Comparison of ENCODE assay signal across 18 cellular contexts in genomic region chr2:15553519-15553918, GRCh38. TPM values are rescaled to one million over a fixed set of nuclear protein-coding genes. Genes with fewer than 3 reads are reported as not detected.
DNase-seq lines count a peak whose midpoint lies in the region; ATAC-seq, FAIRE-seq and TF ChIP-seq lines count a peak whose summit lies in the region.
"Had no signal": no experiment of that assay in that cellular context is flagged by ENCODE, and none has a peak within 500 bp of the region (broad histone marks: within the 10 kb centered on the region; RNA-seq: fewer than 3 reads in every experiment).

No MANE protein-coding gene starts in this region.

- H3K9ac ChIP-seq in HepG2 (ENCODE audit: insufficient read depth, low read depth, low read length) (no peak overlapping the region), K562 (ENCODE audit: insufficient read depth in 1 of 2, low read depth in 2 of 2, low read length in 2 of 2) (peak overlapping the region; percentile 32 to 76; a peak in 2 of 4 replicates)
- H3K9ac ChIP-seq: BLaER1 had no signal

- WGBS in HepG2 (ENCODE audit: low lambda C conversion rate) = 95% methylated on average over 1 of the region's 1 CpG
- WGBS in right lobe of liver (ENCODE audit: insufficient coverage, low coverage, low lambda C conversion rate, missing lambda C conversion rate) = 86% methylated on average over 1 of the region's 1 CpG
- WGBS in K562 (ENCODE audit: insufficient coverage, low coverage, missing lambda C conversion rate) = no CpG with 5 or more reads among the region's 1 CpG

- CTCF ChIA-PET in HepG2 (lab: Yijun Ruan, JAX; ENCODE audit: low intra/inter-chr PET ratio, low total read pairs) (no interaction called here), K562 (lab: Yijun Ruan, JAX; ENCODE audit: low intra/inter-chr PET ratio) (no interaction called here)

- H4K20me1 ChIP-seq in HepG2 (ENCODE audit: insufficient read depth, low read length) (no peaks in the 10 kb centered on the region), K562 (replicated peaks; ENCODE audit: control insufficient read depth, insufficient read depth, low read length) (no peaks in the 10 kb centered on the region)
- H4K20me1 ChIP-seq: BLaER1 had no signal

- no peak for TF ChIP-seq POLR2A in HepG2 (IDR thresholded peaks at IDR 0.05; ENCODE audit: insufficient read depth in 1 of 2, low read depth in 2 of 2, low read length in 2 of 2)
- no peak for TF ChIP-seq POLR2A in right lobe of liver (IDR thresholded peaks at IDR 0.05)
- TF ChIP-seq POLR2A in K562 (conservative IDR thresholded peaks at IDR 0.05) = no peak

- H3K4me1 ChIP-seq in HepG2 (ENCODE audit: insufficient read depth, low read length) (peaks cover 12% of the 10 kb centered on the region), right lobe of liver (no peaks in the 10 kb centered on the region), K562 (replicated peaks in 1 of 2; ENCODE audit: control insufficient read depth in 2 of 2, insufficient read depth in 2 of 2, low read length in 2 of 2) (peaks cover 12 to 32% of the 10 kb centered on the region in 2 experiments), ascending aorta (no peaks in the 10 kb centered on the region)

- TF ChIP-seq EP300 in HepG2 (IDR thresholded peaks at IDR 0.05; ENCODE audit: low read depth in 2 of 2, low read length in 2 of 2) (no peak), HepG2 (CRISPR knock-in tag; IDR thresholded peaks at IDR 0.05; ENCODE audit: borderline replicate concordance) (no peak), K562 (IDR thresholded peaks at IDR 0.05; ENCODE audit: low read length) (0 out of 2 replicates have a peak, but pooled peaks have one; percentile 23)

- TF ChIP-seq CTCF in HepG2 (CRISPR knock-in tag; IDR thresholded peaks at IDR 0.05) = no peak
- TF ChIP-seq CTCF in right lobe of liver (IDR thresholded peaks at IDR 0.05) = no peak
- no peak for TF ChIP-seq CTCF in K562 (IDR thresholded peaks at IDR 0.05 in 2 of 3, conservative IDR thresholded peaks at IDR 0.05 in 1 of 3; ENCODE audit: insufficient read depth in 2 of 3, low read depth in 1 of 3, low read length in 3 of 3)
- TF ChIP-seq CTCF in mesothelial cell of epicardium (IDR thresholded peaks at IDR 0.05; ENCODE audit: unreplicated experiment) = no peak
- TF ChIP-seq CTCF in ascending aorta (IDR thresholded peaks at IDR 0.05) = no peak

- POLR2A ChIA-PET in HepG2 (lab: Yijun Ruan, JAX) (no interaction called here), K562 (lab: Yijun Ruan, JAX) (interaction anchor here (0.6 to 2.7 kb wide), 7 partner anchors 8 to 524 kb away, joined by 3 to 13 read pairs (median 4); partner anchors contain the start of gene NBAS)

- H3K4me2 ChIP-seq in HepG2 (ENCODE audit: low read depth, low read length) = no peak overlapping the region
- H3K4me2 ChIP-seq in K562 (ENCODE audit: insufficient read depth, low read length) = peak overlapping the region; percentile 78; the same call in 1 of the 2 replicates
- H3K4me2 ChIP-seq: BLaER1 had no signal

- H2AFZ ChIP-seq in HepG2 (ENCODE audit: low read length) (no peak overlapping the region), K562 (ENCODE audit: low read depth, low read length) (no peak overlapping the region)

- H3K4me1 Mint-ChIP-seq in mesothelial cell of epicardium = peaks cover 3% of the 10 kb centered on the region
- H3K4me1 Mint-ChIP-seq: CD14-positive monocyte, H9 had no signal

- H3K27me3 ChIP-seq in HepG2 (ENCODE audit: control insufficient read depth in 1 of 2, insufficient read depth in 2 of 2, low read length in 2 of 2) (no peaks in the 10 kb centered on the region), right lobe of liver (no peaks in the 10 kb centered on the region), K562 (ENCODE audit: control insufficient read depth in 2 of 2, insufficient read depth in 2 of 2, low read length in 2 of 2) (no peaks in the 10 kb centered on the region), ascending aorta (no peaks in the 10 kb centered on the region)
- H3K27me3 ChIP-seq: BLaER1 had no signal

- no peaks in the 10 kb centered on the region for H3K9me3 Mint-ChIP-seq in mesothelial cell of epicardium
- H3K9me3 Mint-ChIP-seq: CD14-positive monocyte; CD4-positive, alpha-beta memory T cell; H9; IgD-negative memory B cell had no signal

- H3K9me3 ChIP-seq in HepG2 (ENCODE audit: low read length) (no peaks in the 10 kb centered on the region), right lobe of liver (no peaks in the 10 kb centered on the region), K562 (replicated peaks; ENCODE audit: control insufficient read depth, insufficient read depth, low read depth, low read length) (no peaks in the 10 kb centered on the region), ascending aorta (no peaks in the 10 kb centered on the region)
- H3K9me3 ChIP-seq: BLaER1 had no signal

- H3K27me3 Mint-ChIP-seq in mesothelial cell of epicardium (ENCODE audit: low read depth) = no peaks in the 10 kb centered on the region
- H3K27me3 Mint-ChIP-seq: CD4-positive, alpha-beta memory T cell; IgD-negative memory B cell had no signal

- no TSS peak for BruUV-seq in HepG2 (replicated peaks; lab: Mats Ljungman, UMichigan)
- BruUV-seq in K562 (replicated peaks; lab: Mats Ljungman, UMichigan) = no TSS peak

- peak overlapping the region; percentile 79 for H3K27ac Mint-ChIP-seq in mesothelial cell of epicardium
- H3K27ac Mint-ChIP-seq: H9, IgD-negative memory B cell had no signal

- in situ Hi-C loops in HepG2 (cut with HindIII; ENCODE audit: extremely low pct_ligation_motif_present, low pct_unique_long_range_greater_than_20kb) = no loop called here
- in situ Hi-C loops in K562 (cut with MboI) = no loop called here

- H3K9me1 ChIP-seq in K562 (ENCODE audit: control insufficient read depth, insufficient read depth, low read length) = no peaks in the 10 kb centered on the region

- no peak for TF ChIP-seq RAD21 in HepG2 (CRISPR knock-in tag; IDR thresholded peaks at IDR 0.05)
- TF ChIP-seq RAD21 in K562 (CRISPR knock-in tag; conservative IDR thresholded peaks at IDR 0.05 in 1 of 2, IDR thresholded peaks at IDR 0.05 in 1 of 2) = no peak

- H3K36me3 ChIP-seq in HepG2 (replicated peaks in 1 of 2; ENCODE audit: control insufficient read depth in 1 of 2, insufficient read depth in 2 of 2, low read length in 2 of 2) = peaks cover 7 to 28% of the 10 kb centered on the region in 2 experiments
- H3K36me3 ChIP-seq in right lobe of liver = peaks cover 0 to 14% (median 2%) of the 10 kb centered on the region in 4 donors
- peaks cover 73% of the 10 kb centered on the region for H3K36me3 ChIP-seq in K562 (ENCODE audit: control insufficient read depth, insufficient read depth, low read length)
- H3K36me3 ChIP-seq in ascending aorta = peaks cover 15 to 21% of the 10 kb centered on the region in 2 donors

- H3K79me2 ChIP-seq in HepG2 (ENCODE audit: insufficient read depth, low read length) = peaks cover 22% of the 10 kb centered on the region
- H3K79me2 ChIP-seq in K562 (ENCODE audit: control insufficient read depth, insufficient read depth, low read length) = peaks cover 79% of the 10 kb centered on the region

- no peak overlapping the region for H3K4me3 Mint-ChIP-seq in mesothelial cell of epicardium
- H3K4me3 Mint-ChIP-seq: CD14-positive monocyte; CD4-positive, alpha-beta memory T cell; H9; IgD-negative memory B cell had no signal

- H3K27ac ChIP-seq in HepG2 (ENCODE audit: extremely low read length, insufficient read depth, low read length) (no peak overlapping the region), right lobe of liver (no peak overlapping the region), K562 (ENCODE audit: extremely low read depth, low read depth, low read length) (peak overlapping the region; percentile 95), ascending aorta (no peak overlapping the region)
- H3K27ac ChIP-seq: BLaER1, HL-60 had no signal

- DNase-seq in HepG2 (ENCODE audit: low spot score) (no peak), right lobe of liver (no peak), K562 (ENCODE audit: extremely low read depth in 1 of 4, low spot score in 3 of 4) (peak in 1 of 4 experiments; percentile 50), mesothelial cell of epicardium (ENCODE audit: low spot score in 2 of 2, unreplicated experiment in 2 of 2) (no peak), ascending aorta (ENCODE audit: low spot score in 2 of 2) (no peak), GDM1 (lab: John Stamatoyannopoulos, UW) (no peak)
- DNase-seq: 8988T; CD4-positive, alpha-beta memory T cell; DMS153; DMS79; GF-D8; GOT3; H9 had no signal

- no peak for ATAC-seq in HepG2
- no peak for ATAC-seq in right lobe of liver
- 0 out of 3 replicates have a peak, but pooled peaks have one; percentile 4 for ATAC-seq in K562
- no peak for ATAC-seq in HG03095 (IDR thresholded peaks at IDR 0.05; ENCODE audit: unreplicated experiment)

- intact Hi-C loops in HepG2 (cut with micrococcal nuclease; ENCODE audit: unreplicated experiment) (no loop called here), right lobe of liver (cut with DNase I) (no loop called here), K562 (cut with micrococcal nuclease) (no loop called here), ascending aorta (cut with DNase I) (no loop called here)

- H3K36me3 Mint-ChIP-seq in mesothelial cell of epicardium = peaks cover 20% of the 10 kb centered on the region

- no peak for FAIRE-seq in HepG2 (lab: Jason Lieb, UNC)
- FAIRE-seq in K562 (lab: Jason Lieb, UNC) = no peak

- H3K4me3 ChIP-seq in HepG2 (replicated peaks in 1 of 3; ENCODE audit: insufficient read depth in 1 of 3, low read depth in 2 of 3, low read length in 3 of 3) (no peak overlapping the region), right lobe of liver (no peak overlapping the region), K562 (0 out of 2 replicates have a peak overlapping the region, but pooled peaks have one; percentile 6), ascending aorta (no peak overlapping the region)
- H3K4me3 ChIP-seq: BLaER1 had no signal

RNA-seq across cellular contexts. Expression of gene NBAS, which starts 7.6 kb away (rescaled TPM):
- total RNA-seq in HepG2 (2016; rRNA removed; fragmentation: Illumina TruSeq; extraction: Trizol) (58.7 and 61.4 TPM in 2 replicates), right lobe of liver (10 to 100 TPM; 16.1 to 21.8 (median 18.5) TPM), K562 (2014; rRNA removed) (69.9 and 79.6 TPM in 2 replicates), K562 (2014; rRNA removed; fragmentation: Illumina TruSeq; extraction: Trizol) (90.3 and 91.4 TPM in 2 replicates), K562 (2015; rRNA removed; fragmentation: Illumina TruSeq; extraction: Trizol) (90.1 and 94.4 TPM in 2 replicates), K562 (2021) (91.2 and 95.8 TPM in 2 replicates), mesothelial cell of epicardium (50.0 to 55.2 TPM (median 52.9 TPM) in 3 replicates), ascending aorta (37.1 TPM)
- 52.9 and 59.9 TPM in 2 replicates for total RNA-seq in HepG2 (2016; cell fraction: cytosol; rRNA removed; fragmentation: Illumina TruSeq; extraction: Trizol; ENCODE audit: low read depth)
- total RNA-seq in HepG2 (2016; cell fraction: insoluble cytoplasmic fraction; rRNA removed; fragmentation: Illumina TruSeq; extraction: Trizol) = 56.3 and 56.6 TPM in 2 replicates
- total RNA-seq in HepG2 (2016; cell fraction: membrane; rRNA removed; fragmentation: Illumina TruSeq; extraction: Trizol) = 27.5 and 33.9 TPM in 2 replicates
- total RNA-seq in HepG2 (2016; cell fraction: nucleus; rRNA removed; fragmentation: Illumina TruSeq; extraction: Trizol) = 75.6 and 80.4 TPM in 2 replicates
- polyA plus RNA-seq in HepG2 (2011; rRNA removed) (28.8 and 33.6 TPM in 2 replicates), K562 (2011; rRNA removed) (55.3 and 56.7 TPM in 2 replicates), K562 (2014; fragmentation: Illumina TruSeq; extraction: Trizol) (63.7 and 70.8 TPM in 2 replicates), K562 (2014; fragmentation: Nextera tagmentation; extraction: Ambion mirVana) (10 to 100 TPM; 15.3 to 33.5 TPM), K562 (2014; rRNA removed) (43.1 and 49.5 TPM in 2 replicates)
- polyA plus RNA-seq in HepG2 (2011; cell fraction: cytosol; rRNA removed) = 29.5 and 30.7 TPM in 2 replicates
- polyA plus RNA-seq in HepG2 (2011; cell fraction: nucleus; rRNA removed) = 23.2 and 23.7 TPM in 2 replicates
- 26.5 and 30.9 TPM in 2 replicates for polyA plus RNA-seq in HepG2 (2012)
- polyA plus RNA-seq in HepG2 (2016; cell fraction: cytosol; fragmentation: Illumina TruSeq; extraction: Trizol; ENCODE audit: low read depth) = 14.7 and 16.9 TPM in 2 replicates
- 27.5 and 27.7 TPM in 2 replicates for polyA plus RNA-seq in HepG2 (2016; cell fraction: insoluble cytoplasmic fraction; fragmentation: Illumina TruSeq; extraction: Trizol; ENCODE audit: low read depth)
- 5.6 and 6.1 TPM in 2 replicates for polyA plus RNA-seq in HepG2 (2016; cell fraction: membrane; fragmentation: Illumina TruSeq; extraction: Trizol; ENCODE audit: low read depth)
- 39.1 and 42.0 TPM in 2 replicates for polyA plus RNA-seq in HepG2 (2016; cell fraction: nucleus; fragmentation: Illumina TruSeq; extraction: Trizol; ENCODE audit: insufficient read depth, low read depth)
- 55.2 and 126 TPM in 2 replicates for polyA minus RNA-seq in HepG2 (2011; rRNA and poly(A)+ RNA removed; ENCODE audit: low replicate concordance)
- polyA minus RNA-seq in HepG2 (2011; cell fraction: cytosol; rRNA and poly(A)+ RNA removed) = 57.6 and 62.9 TPM in 2 replicates
- 102 and 117 TPM in 2 replicates for polyA minus RNA-seq in HepG2 (2011; cell fraction: nucleus; rRNA and poly(A)+ RNA removed)
- total RNA-seq in K562 (2011; cell fraction: chromatin; rRNA removed; ENCODE audit: low replicate concordance) = 91.7 and 241 TPM in 2 replicates
- total RNA-seq in K562 (2011; cell fraction: nucleolus; rRNA removed) = 43.5 and 55.7 TPM in 2 replicates
- total RNA-seq in K562 (2011; cell fraction: nucleoplasm; rRNA removed) = 65.8 and 79.2 TPM in 2 replicates
- 40.2 and 57.1 TPM in 2 replicates for polyA plus RNA-seq in K562 (2011; cell fraction: cytosol; rRNA removed)
- 61.7 and 63.2 TPM in 2 replicates for polyA plus RNA-seq in K562 (2011; cell fraction: nucleus; rRNA removed)
- 55.4 and 126 TPM in 2 replicates for polyA plus RNA-seq in K562 (2012)
- polyA minus RNA-seq in K562 (2011; rRNA and poly(A)+ RNA removed) = 182 and 229 TPM in 2 replicates
- polyA minus RNA-seq in K562 (2011; cell fraction: cytosol; rRNA and poly(A)+ RNA removed) = 75.2 and 76.4 TPM in 2 replicates
- 67.5 and 123 TPM in 2 replicates for polyA minus RNA-seq in K562 (2011; cell fraction: nucleus; rRNA and poly(A)+ RNA removed)

RNA-seq across cellular contexts. Expression of gene DDX1, which starts 38.1 kb away (rescaled TPM):
- total RNA-seq in HepG2 (2016; rRNA removed; fragmentation: Illumina TruSeq; extraction: Trizol) (130 and 254 TPM in 2 replicates), right lobe of liver (10 to 100 TPM; 29.7 to 43.5 (median 37.6) TPM), K562 (2014; rRNA removed) (116 and 118 TPM in 2 replicates), K562 (2014; rRNA removed; fragmentation: Illumina TruSeq; extraction: Trizol) (277 and 293 TPM in 2 replicates), K562 (2015; rRNA removed; fragmentation: Illumina TruSeq; extraction: Trizol) (212 and 232 TPM in 2 replicates), K562 (2021) (190 and 203 TPM in 2 replicates), mesothelial cell of epicardium (87.3 to 88.9 TPM (median 88.6 TPM) in 3 replicates), ascending aorta (21.5 TPM)
- 20.7 and 26.0 TPM in 2 replicates for total RNA-seq in HepG2 (2016; cell fraction: cytosol; rRNA removed; fragmentation: Illumina TruSeq; extraction: Trizol; ENCODE audit: low read depth)
- total RNA-seq in HepG2 (2016; cell fraction: insoluble cytoplasmic fraction; rRNA removed; fragmentation: Illumina TruSeq; extraction: Trizol) = 128 and 254 TPM in 2 replicates
- total RNA-seq in HepG2 (2016; cell fraction: membrane; rRNA removed; fragmentation: Illumina TruSeq; extraction: Trizol) = 42.3 and 49.4 TPM in 2 replicates
- total RNA-seq in HepG2 (2016; cell fraction: nucleus; rRNA removed; fragmentation: Illumina TruSeq; extraction: Trizol) = 114 and 115 TPM in 2 replicates
- polyA plus RNA-seq in HepG2 (2011; rRNA removed) (60.9 and 81.6 TPM in 2 replicates), K562 (2011; rRNA removed) (143 and 249 TPM in 2 replicates), K562 (2014; fragmentation: Illumina TruSeq; extraction: Trizol) (217 and 239 TPM in 2 replicates), K562 (2014; fragmentation: Nextera tagmentation; extraction: Ambion mirVana) (100 to 1,000 TPM; 172 to 265 TPM), K562 (2014; rRNA removed) (176 and 184 TPM in 2 replicates)
- 36.8 and 56.4 TPM in 2 replicates for polyA plus RNA-seq in HepG2 (2011; cell fraction: cytosol; rRNA removed)
- polyA plus RNA-seq in HepG2 (2011; cell fraction: nucleus; rRNA removed) = 33.2 and 43.2 TPM in 2 replicates
- polyA plus RNA-seq in HepG2 (2012) = 87.2 and 121 TPM in 2 replicates
- polyA plus RNA-seq in HepG2 (2016; cell fraction: cytosol; fragmentation: Illumina TruSeq; extraction: Trizol; ENCODE audit: low read depth) = 17.5 and 20.7 TPM in 2 replicates
- polyA plus RNA-seq in HepG2 (2016; cell fraction: insoluble cytoplasmic fraction; fragmentation: Illumina TruSeq; extraction: Trizol; ENCODE audit: low read depth) = 266 and 281 TPM in 2 replicates
- 28.6 and 36.5 TPM in 2 replicates for polyA plus RNA-seq in HepG2 (2016; cell fraction: membrane; fragmentation: Illumina TruSeq; extraction: Trizol; ENCODE audit: low read depth)
- 120 and 122 TPM in 2 replicates for polyA plus RNA-seq in HepG2 (2016; cell fraction: nucleus; fragmentation: Illumina TruSeq; extraction: Trizol; ENCODE audit: insufficient read depth, low read depth)
- polyA minus RNA-seq in HepG2 (2011; rRNA and poly(A)+ RNA removed; ENCODE audit: low replicate concordance) = 15.7 and 27.0 TPM in 2 replicates
- 54.9 and 60.7 TPM in 2 replicates for polyA minus RNA-seq in HepG2 (2011; cell fraction: cytosol; rRNA and poly(A)+ RNA removed)
- 109 and 119 TPM in 2 replicates for polyA minus RNA-seq in HepG2 (2011; cell fraction: nucleus; rRNA and poly(A)+ RNA removed)
- 46.4 and 156 TPM in 2 replicates for total RNA-seq in K562 (2011; cell fraction: chromatin; rRNA removed; ENCODE audit: low replicate concordance)
- 25.7 and 32.1 TPM in 2 replicates for total RNA-seq in K562 (2011; cell fraction: nucleolus; rRNA removed)
- 53.1 and 62.4 TPM in 2 replicates for total RNA-seq in K562 (2011; cell fraction: nucleoplasm; rRNA removed)
- polyA plus RNA-seq in K562 (2011; cell fraction: cytosol; rRNA removed) = 32.5 and 67.6 TPM in 2 replicates
- polyA plus RNA-seq in K562 (2011; cell fraction: nucleus; rRNA removed) = 41.8 and 80.5 TPM in 2 replicates
- 113 and 183 TPM in 2 replicates for polyA plus RNA-seq in K562 (2012)
- 229 and 258 TPM in 2 replicates for polyA minus RNA-seq in K562 (2011; rRNA and poly(A)+ RNA removed)
- polyA minus RNA-seq in K562 (2011; cell fraction: cytosol; rRNA and poly(A)+ RNA removed) = 54.7 and 90.4 TPM in 2 replicates
- 44.2 and 74.3 TPM in 2 replicates for polyA minus RNA-seq in K562 (2011; cell fraction: nucleus; rRNA and poly(A)+ RNA removed)

Comparison
In these comparisons a context has a peak if more than half of its experiments do, and no peak if none do; other contexts are left out.
1. Of the 241 proteins assayed by ChIP-seq in both HepG2 and K562: peak only in HepG2: PCBP1; only in K562: DPF2, EP300, HBP1, MAZ, NBN, NCOR1 and 6 more; in both: HNRNPK and PCBP2; in neither: 222; mixed calls (peak in some experiments, not most) for 4.